23 cellular contexts compared by ENCODE assay signal in genomic region chr14:84399296-84399910, GRCh38.
A peak's percentile ranks its signal among the peaks of the same experiment; 100 is the strongest.
DNase-seq lines count a peak whose midpoint lies in the region; ATAC-seq, FAIRE-seq and TF ChIP-seq lines count a peak whose summit lies in the region.
"Had no signal": no experiment of that assay in that cellular context is flagged by ENCODE, and none has a peak within 500 bp of the region (broad histone marks: within the 10 kb centered on the region; RNA-seq: fewer than 3 reads in every experiment).

No MANE protein-coding gene starts in this region.

- H3K27ac ChIP-seq in kidney (ENCODE audit: low read depth in 2 of 2, low read length in 2 of 2) (no peak overlapping the region), spleen (peak overlapping the region in 4 of 8 donors; percentile 27 to 67 (median 58)), upper lobe of right lung (no peak overlapping the region)
- H3K27ac ChIP-seq: 22Rv1; A549; BLaER1 treated with 17β-estradiol and CSF1 and Interleukin-3, amounts not matched to agents 10 nM and 100 nM; C4-2B had no signal

- H3K36me3 ChIP-seq in kidney (ENCODE audit: control insufficient read depth in 1 of 2, insufficient read depth in 2 of 2, low read length in 2 of 2), result no peaks in the 10 kb centered on the region
- H3K36me3 ChIP-seq in spleen, result no peaks in the 10 kb centered on the region
- no peaks in the 10 kb centered on the region for H3K36me3 ChIP-seq in upper lobe of right lung
- H3K36me3 ChIP-seq: BLaER1 treated with 17β-estradiol and CSF1 and Interleukin-3, amounts not matched to agents 10 nM and 100 nM had no signal

- FAIRE-seq in kidney (lab: Jason Lieb, UNC), result no peak
- FAIRE-seq: A549, D721Med, G401.6, GM12891, GM19239 had no signal

- H3K4me3 ChIP-seq in kidney (ENCODE audit: low read length in 2 of 2) (no peak overlapping the region), spleen (no peak overlapping the region), upper lobe of right lung (no peak overlapping the region)
- H3K4me3 ChIP-seq: A549; BLaER1 treated with 17β-estradiol and CSF1 and Interleukin-3, amounts not matched to agents 10 nM and 100 nM had no signal

- no peak overlapping the region for H3K27ac Mint-ChIP-seq in nephron progenitor cell
- H3K27ac Mint-ChIP-seq: B cell; CD4-positive, alpha-beta T cell; CD8-positive, alpha-beta T cell had no signal

- H3K9ac ChIP-seq in kidney (ENCODE audit: low read length in 2 of 2), result no peak overlapping the region
- H3K9ac ChIP-seq: BLaER1 treated with 17β-estradiol and CSF1 and Interleukin-3, amounts not matched to agents 10 nM and 100 nM had no signal

- H3K9me3 Mint-ChIP-seq in nephron progenitor cell, result peaks cover 13% of the 10 kb centered on the region

- H3K4me1 ChIP-seq in kidney (ENCODE audit: control insufficient read depth in 1 of 2, insufficient read depth in 1 of 2, low read depth in 1 of 2, low read length in 2 of 2) (peaks cover 0 to 5% of the 10 kb centered on the region in 2 donors), spleen (no peaks in the 10 kb centered on the region), upper lobe of right lung (no peaks in the 10 kb centered on the region)
- H3K4me1 ChIP-seq: A549; BLaER1 treated with 17β-estradiol and CSF1 and Interleukin-3, amounts not matched to agents 10 nM and 100 nM; Caco-2 had no signal

- H3K27me3 ChIP-seq in spleen (replicated peaks in 1 of 7) (no peaks in the 10 kb centered on the region), upper lobe of right lung (no peaks in the 10 kb centered on the region)
- H3K27me3 ChIP-seq: BLaER1 treated with 17β-estradiol and CSF1 and Interleukin-3, amounts not matched to agents 10 nM and 100 nM had no signal

- DNase-seq in activated gamma-delta T cell (lab: John Stamatoyannopoulos, UW) (peak; percentile 12), activated gamma-delta T cell treated with Interleukin-2 at 50 U/mL for 16 hours (no peak), kidney (peak; percentile 41), spleen (peak; percentile 56), upper lobe of right lung (peak; percentile 49), nephron progenitor cell (no peak), posterior vena cava (ENCODE audit: low spot score) (no peak)
- DNase-seq: AML-193; Caco-2; Calu3; CD4-positive, alpha-beta T cell; CD8-positive, alpha-beta T cell; DMS79 treated with DMSO at 0.1 percent for 48 hours; GF-D8 had no signal

- no peaks in the 10 kb centered on the region for H3K9me3 ChIP-seq in kidney (ENCODE audit: control insufficient read depth in 1 of 2, low read length in 2 of 2)
- peaks cover 0 to 65% (median 35%) of the 10 kb centered on the region in 8 donors for H3K9me3 ChIP-seq in spleen
- no peaks in the 10 kb centered on the region for H3K9me3 ChIP-seq in upper lobe of right lung
- H3K9me3 ChIP-seq: A549, Caco-2 had no signal

- TF ChIP-seq POLR2A in spleen (IDR thresholded peaks at IDR 0.05), result no peak

- TF ChIP-seq CTCF in kidney (IDR thresholded peaks at IDR 0.05; ENCODE audit: borderline replicate concordance, extremely low read depth, insufficient read depth) (no peak), spleen (IDR thresholded peaks at IDR 0.05 in 8 of 11, conservative IDR thresholded peaks at IDR 0.05 in 3 of 11) (no peak), upper lobe of right lung (IDR thresholded peaks at IDR 0.05) (no peak), nephron progenitor cell (IDR thresholded peaks at IDR 0.05) (no peak)

- no peaks in the 10 kb centered on the region for H3K36me3 Mint-ChIP-seq in nephron progenitor cell (ENCODE audit: low read depth)
- H3K36me3 Mint-ChIP-seq: CD8-positive, alpha-beta T cell had no signal

- intact Hi-C loops in kidney (cut with DNase I) (no loop called here), spleen (cut with DNase I; ENCODE audit: low total_unique reads) (no loop called here), upper lobe of right lung (cut with DNase I) (no loop called here), posterior vena cava (cut with DNase I) (no loop called here)

- WGBS in spleen, 5 donors, result 95 to 98% (median 96%) methylated on average over 45 to 62 of the region's 62 CpGs

- no peak for ATAC-seq in upper lobe of right lung
- ATAC-seq: A549; CD8-positive, alpha-beta T cell had no signal

- H3K4me3 Mint-ChIP-seq in nephron progenitor cell, result no peak overlapping the region
- H3K4me3 Mint-ChIP-seq: B cell; CD4-positive, alpha-beta T cell; CD8-positive, alpha-beta T cell had no signal

- no peaks in the 10 kb centered on the region for H3K27me3 Mint-ChIP-seq in nephron progenitor cell (ENCODE audit: low read depth, poor library complexity)
- H3K27me3 Mint-ChIP-seq: B cell; CD4-positive, alpha-beta T cell had no signal

- peaks cover 6% of the 10 kb centered on the region for H3K4me1 Mint-ChIP-seq in nephron progenitor cell
- H3K4me1 Mint-ChIP-seq: B cell had no signal

Comparison
In these comparisons a context has a peak if more than half of its experiments do, and no peak if none do; other contexts are left out.
1. DNase-seq: peak in activated gamma-delta T cell (single experiment), kidney (single experiment), spleen (single experiment) and upper lobe of right lung (single experiment); none in activated gamma-delta T cell treated with Interleukin-2 at 50 U/mL for 16 hours (single experiment), nephron progenitor cell (single experiment) and posterior vena cava (single experiment).